In genomic region chr1:156090822-156091188, GRCh38 we compare ENCODE assay signal across 8 cellular contexts. TPM values are rescaled to one million over a fixed set of nuclear protein-coding genes. Genes with fewer than 3 reads are reported as not detected.
A peak's percentile ranks its signal among the peaks of the same experiment; 100 is the strongest.
DNase-seq lines count a peak whose midpoint lies in the region; ATAC-seq and TF ChIP-seq lines count a peak whose summit lies in the region.

No MANE protein-coding gene starts in this region.

- no peaks in the 10 kb centered on the region for H3K27me3 ChIP-seq in right lobe of liver

- no peak overlapping the region for H3K27ac ChIP-seq in right lobe of liver

- no peak for TF ChIP-seq POLR2A in right lobe of liver (IDR thresholded peaks at IDR 0.05)

- WGBS in right lobe of liver (ENCODE audit: insufficient coverage, low coverage, low lambda C conversion rate, missing lambda C conversion rate): 92% methylated on average over 2 of the region's 14 CpGs

- H3K4me3 ChIP-seq in choroid plexus epithelial cell (ENCODE audit: low read depth, low read length) (no peak overlapping the region), right lobe of liver (no peak overlapping the region)

- no peak overlapping the region for H3K27ac Mint-ChIP-seq in activated CD4-positive, alpha-beta T cell treated with anti-CD3 and anti-CD28 coated beads, Interleukin-2, amount 10 ng/mL, durations not matched to agents 24 days and 14 days

- peaks cover 5% of the 10 kb centered on the region for H3K4me1 Mint-ChIP-seq in activated CD4-positive, alpha-beta T cell treated with anti-CD3 and anti-CD28 coated beads, Interleukin-2, amount 10 ng/mL, durations not matched to agents 24 days and 14 days

- ATAC-seq in HG03108 (IDR thresholded peaks at IDR 0.05; ENCODE audit: unreplicated experiment): peak; percentile 55
- peak; percentile 77 to 84 (median 82) for ATAC-seq in right lobe of liver
- ATAC-seq in HG02610 (IDR thresholded peaks at IDR 0.05; ENCODE audit: unreplicated experiment): no peak

- H3K9me3 ChIP-seq in right lobe of liver: no peaks in the 10 kb centered on the region

- intact Hi-C loops in activated CD4-positive, alpha-beta T cell treated with anti-CD3 and anti-CD28 coated beads, Interleukin-2, amount 10 ng/mL, durations not matched to agents 24 days and 14 days (cut with micrococcal nuclease): loop anchor here (1.0 kb wide), 1 partner anchor 39 kb away; no protein-coding TSS in a partner anchor
- intact Hi-C loops in right lobe of liver (cut with DNase I): no loop called here

- DNase-seq in DMS153 (lab: John Stamatoyannopoulos, UW) (peak; percentile 88), NCI-H510A treated with DMSO at 0.1 percent for 48 hours (lab: John Stamatoyannopoulos, UW) (peak; percentile 92), choroid plexus epithelial cell (ENCODE audit: low read depth) (peak; percentile 86), right lobe of liver (peak; percentile 87 to 88 (median 87))
- peak; percentile 95 for DNase-seq in activated CD4-positive, alpha-beta T cell treated with anti-CD3 and anti-CD28 coated beads, Interleukin-2, amount 10 ng/mL, durations not matched to agents 24 days and 14 days
- peak; percentile 78 to 90 (median 87) for DNase-seq in stimulated activated CD4-positive, alpha-beta T cell treated with anti-CD3 and anti-CD28 coated beads, TNF-alpha, amount 100 ng/mL, for 48 hours (ENCODE audit: low read depth in 3 of 3)

- TF ChIP-seq CTCF in choroid plexus epithelial cell (conservative IDR thresholded peaks at IDR 0.05; ENCODE audit: low read depth, low read length) (peak; percentile 80), right lobe of liver (IDR thresholded peaks at IDR 0.05) (peak; percentile 73 to 88 (median 82))

- no peak overlapping the region for H3K4me3 Mint-ChIP-seq in activated CD4-positive, alpha-beta T cell treated with anti-CD3 and anti-CD28 coated beads, Interleukin-2, amount 10 ng/mL, durations not matched to agents 24 days and 14 days

- peaks cover 41% of the 10 kb centered on the region for H3K27me3 Mint-ChIP-seq in activated CD4-positive, alpha-beta T cell treated with anti-CD3 and anti-CD28 coated beads, Interleukin-2, amount 10 ng/mL, durations not matched to agents 24 days and 14 days

- no peaks in the 10 kb centered on the region for H3K36me3 ChIP-seq in right lobe of liver

- H3K4me1 ChIP-seq in right lobe of liver: peaks cover 0 to 14% (median 7%) of the 10 kb centered on the region in 4 donors

- no peaks in the 10 kb centered on the region for H3K9me3 Mint-ChIP-seq in activated CD4-positive, alpha-beta T cell treated with anti-CD3 and anti-CD28 coated beads, Interleukin-2, amount 10 ng/mL, durations not matched to agents 24 days and 14 days

- H3K36me3 Mint-ChIP-seq in activated CD4-positive, alpha-beta T cell treated with anti-CD3 and anti-CD28 coated beads, Interleukin-2, amount 10 ng/mL, durations not matched to agents 24 days and 14 days (ENCODE audit: low read depth): no peaks in the 10 kb centered on the region

RNA-seq across cellular contexts. Expression of gene MEX3A, which starts 8.5 kb away (rescaled TPM):
- total RNA-seq in activated CD4-positive, alpha-beta T cell treated with anti-CD3 and anti-CD28 coated beads, Interleukin-2, amount 10 ng/mL, durations not matched to agents 24 days and 14 days: 0.24 and 0.84 TPM in 2 replicates
- total RNA-seq in right lobe of liver: 1 to 10 TPM in 1 of 6 experiments, under 1 TPM in 5; 0.35 to 1.4 (median 0.83) TPM

RNA-seq across cellular contexts. Expression of gene LMNA, which starts 23.7 kb away (rescaled TPM):
- total RNA-seq in activated CD4-positive, alpha-beta T cell treated with anti-CD3 and anti-CD28 coated beads, Interleukin-2, amount 10 ng/mL, durations not matched to agents 24 days and 14 days: 105 and 110 TPM in 2 replicates
- total RNA-seq in right lobe of liver: 100 to 1,000 TPM in 3 of 6 experiments, 10 to 100 TPM in 3; 79.4 to 129 (median 98.8) TPM

RNA-seq across cellular contexts. Expression of gene RAB25, which starts 29.8 kb away (rescaled TPM):
- total RNA-seq in activated CD4-positive, alpha-beta T cell treated with anti-CD3 and anti-CD28 coated beads, Interleukin-2, amount 10 ng/mL, durations not matched to agents 24 days and 14 days: not detected in 2 replicates
- total RNA-seq in right lobe of liver: 1 to 10 TPM in 2 of 6 experiments, under 1 TPM in 4; 0.40 to 3.2 (median 0.77) TPM

RNA-seq across cellular contexts. Expression of gene LAMTOR2, which starts 36.2 kb away (rescaled TPM):
- 69.9 and 73.0 TPM in 2 replicates for total RNA-seq in activated CD4-positive, alpha-beta T cell treated with anti-CD3 and anti-CD28 coated beads, Interleukin-2, amount 10 ng/mL, durations not matched to agents 24 days and 14 days
- total RNA-seq in right lobe of liver: 10 to 100 TPM; 49.4 to 71.0 (median 60.3) TPM

RNA-seq across cellular contexts. Expression of gene UBQLN4, which starts 37.2 kb away (rescaled TPM):
- total RNA-seq in activated CD4-positive, alpha-beta T cell treated with anti-CD3 and anti-CD28 coated beads, Interleukin-2, amount 10 ng/mL, durations not matched to agents 24 days and 14 days: 64.3 and 65.0 TPM in 2 replicates
- 10 to 100 TPM; 19.0 to 25.5 (median 21.0) TPM for total RNA-seq in right lobe of liver
